1 cellular context compared by ENCODE assay signal in genomic region chr19:11535792-11536595, GRCh38.
TF ChIP-seq lines count a peak whose summit lies in the region.

No MANE protein-coding gene starts in this region.

TF ChIP-seq in HepG2, 621 proteins besides CTCF, POLR2A, EP300 and RAD21 (continued from another document and continues in another):
- TF ChIP-seq ZNF589 (CRISPR knock-in tag; conservative IDR thresholded peaks at IDR 0.05), result no peak
- TF ChIP-seq GTF2F1 (IDR thresholded peaks at IDR 0.05; ENCODE audit: low read length), result no peak
- TF ChIP-seq HNF1B (CRISPR knock-in tag; IDR thresholded peaks at IDR 0.05), result no peak
- TF ChIP-seq SP140L (CRISPR knock-in tag; IDR thresholded peaks at IDR 0.05; ENCODE audit: borderline replicate concordance), result no peak
- 0 out of 2 replicates have a peak, but pooled peaks have one; percentile 29 for TF ChIP-seq ZNF563 (CRISPR knock-in tag; IDR thresholded peaks at IDR 0.05)
- no peak for TF ChIP-seq BRCA1 (CRISPR knock-in tag; IDR thresholded peaks at IDR 0.05)
- no peak for TF ChIP-seq CCDC6 (CRISPR knock-in tag; IDR thresholded peaks at IDR 0.05)
- TF ChIP-seq PTBP1 (IDR thresholded peaks at IDR 0.05; ENCODE audit: low read depth, low read length, poor library complexity, severe bottlenecking), result no peak
- TF ChIP-seq NAIF1 (CRISPR knock-in tag; IDR thresholded peaks at IDR 0.05; ENCODE audit: borderline replicate concordance), result no peak
- TF ChIP-seq SIN3B (IDR thresholded peaks at IDR 0.05; ENCODE audit: low read length), result no peak
- no peak for TF ChIP-seq ZBTB37 (CRISPR knock-in tag; IDR thresholded peaks at IDR 0.05)
- no peak for TF ChIP-seq GLI4 (CRISPR knock-in tag; IDR thresholded peaks at IDR 0.05; ENCODE audit: borderline replicate concordance)
- no peak for TF ChIP-seq CENPT (CRISPR knock-in tag; IDR thresholded peaks at IDR 0.05; ENCODE audit: low read depth)
- no peak for TF ChIP-seq FOXA1 (IDR thresholded peaks at IDR 0.05)
- TF ChIP-seq FOXA1 (CRISPR knock-in tag; IDR thresholded peaks at IDR 0.05), result no peak
- TF ChIP-seq KLF16 (CRISPR knock-in tag; IDR thresholded peaks at IDR 0.05), result peak in 1 of 2 experiments; percentile 62; a peak in 1 of 4 replicates
- TF ChIP-seq ZNF24 (IDR thresholded peaks at IDR 0.05), result no peak
- TF ChIP-seq ZKSCAN1 (IDR thresholded peaks at IDR 0.05; ENCODE audit: low read length), result peak; percentile 41; the same call in 1 of the 2 replicates
- TF ChIP-seq SNRNP70 (IDR thresholded peaks at IDR 0.05; ENCODE audit: low read depth, low read length), result no peak
- TF ChIP-seq KDM5B (CRISPR knock-in tag; IDR thresholded peaks at IDR 0.05; ENCODE audit: borderline replicate concordance), result no peak
- TF ChIP-seq, protein P1, sequence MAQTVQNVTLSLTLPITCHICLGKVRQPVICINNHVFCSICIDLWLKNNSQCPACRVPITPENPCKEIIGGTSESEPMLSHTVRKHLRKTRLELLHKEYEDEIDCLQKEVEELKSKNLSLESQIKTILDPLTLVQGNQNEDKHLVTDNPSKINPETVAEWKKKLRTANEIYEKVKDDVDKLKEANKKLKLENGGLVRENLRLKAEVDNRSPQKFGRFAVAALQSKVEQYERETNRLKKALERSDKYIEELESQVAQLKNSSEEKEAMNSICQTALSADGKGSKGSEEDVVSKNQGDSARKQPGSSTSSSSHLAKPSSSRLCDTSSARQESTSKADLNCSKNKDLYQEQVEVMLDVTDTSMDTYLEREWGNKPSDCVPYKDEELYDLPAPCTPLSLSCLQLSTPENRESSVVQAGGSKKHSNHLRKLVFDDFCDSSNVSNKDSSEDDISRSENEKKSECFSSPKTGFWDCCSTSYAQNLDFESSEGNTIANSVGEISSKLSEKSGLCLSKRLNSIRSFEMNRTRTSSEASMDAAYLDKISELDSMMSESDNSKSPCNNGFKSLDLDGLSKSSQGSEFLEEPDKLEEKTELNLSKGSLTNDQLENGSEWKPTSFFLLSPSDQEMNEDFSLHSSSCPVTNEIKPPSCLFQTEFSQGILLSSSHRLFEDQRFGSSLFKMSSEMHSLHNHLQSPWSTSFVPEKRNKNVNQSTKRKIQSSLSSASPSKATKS (CRISPR knock-in tag; IDR thresholded peaks at IDR 0.05), result no peak
- no peak for TF ChIP-seq CEBPZ (IDR thresholded peaks at IDR 0.05; ENCODE audit: low read length)
- TF ChIP-seq DPF2 (CRISPR knock-in tag; IDR thresholded peaks at IDR 0.05; ENCODE audit: borderline replicate concordance, low read depth), result no peak
- no peak for TF ChIP-seq PHB2 (IDR thresholded peaks at IDR 0.05; ENCODE audit: partially characterized antibody)
- TF ChIP-seq ZNF713 (CRISPR knock-in tag; IDR thresholded peaks at IDR 0.05), result no peak
- no peak for TF ChIP-seq NCOA5 (CRISPR knock-in tag; IDR thresholded peaks at IDR 0.05)
- no peak for TF ChIP-seq MAF1 (CRISPR knock-in tag; IDR thresholded peaks at IDR 0.05; ENCODE audit: borderline replicate concordance)
- TF ChIP-seq SSRP1 (CRISPR knock-in tag; IDR thresholded peaks at IDR 0.05), result no peak
- no peak for TF ChIP-seq FOXA3 (CRISPR knock-in tag; IDR thresholded peaks at IDR 0.05)
- TF ChIP-seq REXO4 (CRISPR knock-in tag; IDR thresholded peaks at IDR 0.05; ENCODE audit: borderline replicate concordance), result no peak
- TF ChIP-seq, protein P2, sequence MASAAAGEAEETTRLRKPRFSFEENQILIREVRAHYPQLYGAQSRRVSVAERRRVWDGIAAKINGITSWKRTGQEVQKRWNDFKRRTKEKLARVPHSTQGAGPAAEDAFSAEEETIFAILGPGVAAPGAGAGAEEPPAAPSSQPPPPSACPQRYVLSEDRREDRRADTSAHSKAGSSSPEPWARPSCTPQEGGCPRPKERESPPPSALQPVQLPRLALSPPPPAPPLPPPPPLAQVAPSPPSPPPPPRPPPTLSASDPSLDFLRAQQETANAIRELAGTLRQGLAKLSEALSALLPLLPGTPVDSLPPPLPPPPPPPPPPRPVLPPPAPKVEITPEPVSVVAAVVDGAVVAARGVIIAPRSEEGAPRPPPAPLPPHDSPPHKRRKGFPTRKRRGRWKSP (CRISPR knock-in tag; IDR thresholded peaks at IDR 0.05), result no peak
- no peak for TF ChIP-seq GATAD2A (CRISPR knock-in tag; IDR thresholded peaks at IDR 0.05)
- TF ChIP-seq ZHX2 (IDR thresholded peaks at IDR 0.05; ENCODE audit: low read depth), result peak; percentile 45; the same call in 1 of the 2 replicates
- TF ChIP-seq ZHX2 (CRISPR knock-in tag; IDR thresholded peaks at IDR 0.05; ENCODE audit: borderline replicate concordance), result no peak
- peak; percentile 46; the same call in 1 of the 2 replicates for TF ChIP-seq ATF1 (CRISPR knock-in tag; IDR thresholded peaks at IDR 0.05)
- no peak for TF ChIP-seq TBL1XR1 (IDR thresholded peaks at IDR 0.05; ENCODE audit: borderline replicate concordance, low read length, partially characterized antibody)
- TF ChIP-seq AHR (CRISPR knock-in tag; IDR thresholded peaks at IDR 0.05), result 0 out of 2 replicates have a peak, but pooled peaks have one; percentile 12
- TF ChIP-seq MAFF (IDR thresholded peaks at IDR 0.05; ENCODE audit: low read depth, low read length), result no peak
- TF ChIP-seq MTA1 (CRISPR knock-in tag; IDR thresholded peaks at IDR 0.05; ENCODE audit: borderline replicate concordance), result no peak
- no peak for TF ChIP-seq ZNF615 (CRISPR knock-in tag; IDR thresholded peaks at IDR 0.05; ENCODE audit: borderline replicate concordance)
- TF ChIP-seq TCF7L2 (IDR thresholded peaks at IDR 0.05; ENCODE audit: low read depth, low read length), result no peak
- no peak for TF ChIP-seq ARID2 (CRISPR knock-in tag; IDR thresholded peaks at IDR 0.05; ENCODE audit: borderline replicate concordance)
- no peak for TF ChIP-seq ZBTB2 (CRISPR knock-in tag; IDR thresholded peaks at IDR 0.05; ENCODE audit: low read depth)
- TF ChIP-seq ZNF468 (CRISPR knock-in tag; IDR thresholded peaks at IDR 0.05), result no peak
- peak; percentile 55; the same call in 1 of the 2 replicates for TF ChIP-seq KAT8 (CRISPR knock-in tag; IDR thresholded peaks at IDR 0.05)
- TF ChIP-seq ZBTB39 (CRISPR knock-in tag; IDR thresholded peaks at IDR 0.05), result no peak
- no peak for TF ChIP-seq ZNF737 (CRISPR knock-in tag; IDR thresholded peaks at IDR 0.05; ENCODE audit: borderline replicate concordance)
- TF ChIP-seq CHD4 (IDR thresholded peaks at IDR 0.05; ENCODE audit: borderline replicate concordance, low read length), result peak; percentile 90; the same call in 1 of the 2 replicates
- TF ChIP-seq FOSL2 (CRISPR knock-in tag; IDR thresholded peaks at IDR 0.05), result peak; percentile 96
- no peak for TF ChIP-seq ZNF101 (CRISPR knock-in tag; IDR thresholded peaks at IDR 0.05; ENCODE audit: borderline replicate concordance, low read depth)
- TF ChIP-seq ZNF570 (CRISPR knock-in tag; IDR thresholded peaks at IDR 0.05; ENCODE audit: borderline replicate concordance), result no peak
